Comparison of ENCODE assay signal across 1 cellular context in the genomic region with DNA sequence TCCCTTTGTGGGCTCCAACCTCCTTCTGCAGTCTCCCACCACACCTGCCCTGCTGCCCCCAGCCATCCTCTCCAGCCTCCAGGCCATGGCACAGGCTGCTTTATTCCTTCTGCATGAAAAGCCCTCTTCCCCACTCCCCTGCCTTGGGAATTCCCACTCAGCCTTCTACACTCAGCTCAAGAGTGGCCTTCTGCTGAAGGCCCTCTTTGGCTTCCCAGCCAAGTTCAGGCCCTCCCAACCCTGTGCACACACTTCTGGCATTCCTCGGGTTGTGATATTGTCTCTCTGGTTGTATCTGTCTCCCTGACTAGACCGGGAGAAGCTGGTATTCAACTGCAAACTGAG.
TF ChIP-seq lines count a peak whose summit lies in the region.

No MANE protein-coding gene starts in this region.

TF ChIP-seq in HepG2, 621 proteins besides CTCF, POLR2A, EP300 and RAD21 (continues in another document):
- TF ChIP-seq SAP130 (CRISPR knock-in tag; IDR thresholded peaks at IDR 0.05; ENCODE audit: low read depth) (peak; percentile 3; the same call in 1 of the 2 replicates), ZNF318 (CRISPR knock-in tag; IDR thresholded peaks at IDR 0.05) (no peak), ERF (CRISPR knock-in tag; IDR thresholded peaks at IDR 0.05) (no peak), SALL1 (CRISPR knock-in tag; IDR thresholded peaks at IDR 0.05) (peak; percentile 8; the same call in 1 of the 2 replicates), ZNF326 (CRISPR knock-in tag; IDR thresholded peaks at IDR 0.05; ENCODE audit: borderline replicate concordance) (no peak), ZNF687 (CRISPR knock-in tag; IDR thresholded peaks at IDR 0.05) (peak; percentile 68), FIP1L1 (IDR thresholded peaks at IDR 0.05; ENCODE audit: borderline replicate concordance, insufficient read depth, low read depth, low read length) (no peak), KDM6A (CRISPR knock-in tag; IDR thresholded peaks at IDR 0.05; ENCODE audit: low read depth) (no peak), REXO4 (CRISPR knock-in tag; IDR thresholded peaks at IDR 0.05; ENCODE audit: borderline replicate concordance) (no peak), ZNF18 (CRISPR knock-in tag; IDR thresholded peaks at IDR 0.05; ENCODE audit: insufficient replicate concordance) (no peak), JUN (CRISPR knock-in tag; IDR thresholded peaks at IDR 0.05) (no peak), ZNF589 (CRISPR knock-in tag; conservative IDR thresholded peaks at IDR 0.05) (no peak), TCF7L2 (IDR thresholded peaks at IDR 0.05; ENCODE audit: low read depth, low read length) (no peak), KMT2A (CRISPR knock-in tag; IDR thresholded peaks at IDR 0.05) (peak; percentile 52; the same call in 1 of the 2 replicates), ZFX (CRISPR knock-in tag; IDR thresholded peaks at IDR 0.05; ENCODE audit: low read depth) (peak; percentile 30; the same call in 1 of the 2 replicates), ZNF331 (CRISPR knock-in tag; IDR thresholded peaks at IDR 0.05) (0 out of 2 replicates have a peak, but pooled peaks have one; percentile 10), PPARG (CRISPR knock-in tag; conservative IDR thresholded peaks at IDR 0.05) (0 out of 2 replicates have a peak, but pooled peaks have one; percentile 0), U2AF1 (optimal IDR thresholded peaks at IDR 0.05; ENCODE audit: low read depth, low read length) (no peak)
- TF ChIP-seq, protein P1, sequence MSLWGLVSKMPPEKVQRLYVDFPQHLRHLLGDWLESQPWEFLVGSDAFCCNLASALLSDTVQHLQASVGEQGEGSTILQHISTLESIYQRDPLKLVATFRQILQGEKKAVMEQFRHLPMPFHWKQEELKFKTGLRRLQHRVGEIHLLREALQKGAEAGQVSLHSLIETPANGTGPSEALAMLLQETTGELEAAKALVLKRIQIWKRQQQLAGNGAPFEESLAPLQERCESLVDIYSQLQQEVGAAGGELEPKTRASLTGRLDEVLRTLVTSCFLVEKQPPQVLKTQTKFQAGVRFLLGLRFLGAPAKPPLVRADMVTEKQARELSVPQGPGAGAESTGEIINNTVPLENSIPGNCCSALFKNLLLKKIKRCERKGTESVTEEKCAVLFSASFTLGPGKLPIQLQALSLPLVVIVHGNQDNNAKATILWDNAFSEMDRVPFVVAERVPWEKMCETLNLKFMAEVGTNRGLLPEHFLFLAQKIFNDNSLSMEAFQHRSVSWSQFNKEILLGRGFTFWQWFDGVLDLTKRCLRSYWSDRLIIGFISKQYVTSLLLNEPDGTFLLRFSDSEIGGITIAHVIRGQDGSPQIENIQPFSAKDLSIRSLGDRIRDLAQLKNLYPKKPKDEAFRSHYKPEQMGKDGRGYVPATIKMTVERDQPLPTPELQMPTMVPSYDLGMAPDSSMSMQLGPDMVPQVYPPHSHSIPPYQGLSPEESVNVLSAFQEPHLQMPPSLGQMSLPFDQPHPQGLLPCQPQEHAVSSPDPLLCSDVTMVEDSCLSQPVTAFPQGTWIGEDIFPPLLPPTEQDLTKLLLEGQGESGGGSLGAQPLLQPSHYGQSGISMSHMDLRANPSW (CRISPR knock-in tag; IDR thresholded peaks at IDR 0.05; ENCODE audit: borderline replicate concordance): no peak
- TF ChIP-seq, protein P2, sequence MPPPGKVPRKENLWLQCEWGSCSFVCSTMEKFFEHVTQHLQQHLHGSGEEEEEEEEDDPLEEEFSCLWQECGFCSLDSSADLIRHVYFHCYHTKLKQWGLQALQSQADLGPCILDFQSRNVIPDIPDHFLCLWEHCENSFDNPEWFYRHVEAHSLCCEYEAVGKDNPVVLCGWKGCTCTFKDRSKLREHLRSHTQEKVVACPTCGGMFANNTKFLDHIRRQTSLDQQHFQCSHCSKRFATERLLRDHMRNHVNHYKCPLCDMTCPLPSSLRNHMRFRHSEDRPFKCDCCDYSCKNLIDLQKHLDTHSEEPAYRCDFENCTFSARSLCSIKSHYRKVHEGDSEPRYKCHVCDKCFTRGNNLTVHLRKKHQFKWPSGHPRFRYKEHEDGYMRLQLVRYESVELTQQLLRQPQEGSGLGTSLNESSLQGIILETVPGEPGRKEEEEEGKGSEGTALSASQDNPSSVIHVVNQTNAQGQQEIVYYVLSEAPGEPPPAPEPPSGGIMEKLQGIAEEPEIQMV (CRISPR knock-in tag; IDR thresholded peaks at IDR 0.05; ENCODE audit: low read depth): peak; percentile 31; the same call in 1 of the 2 replicates
- TF ChIP-seq, protein P3, sequence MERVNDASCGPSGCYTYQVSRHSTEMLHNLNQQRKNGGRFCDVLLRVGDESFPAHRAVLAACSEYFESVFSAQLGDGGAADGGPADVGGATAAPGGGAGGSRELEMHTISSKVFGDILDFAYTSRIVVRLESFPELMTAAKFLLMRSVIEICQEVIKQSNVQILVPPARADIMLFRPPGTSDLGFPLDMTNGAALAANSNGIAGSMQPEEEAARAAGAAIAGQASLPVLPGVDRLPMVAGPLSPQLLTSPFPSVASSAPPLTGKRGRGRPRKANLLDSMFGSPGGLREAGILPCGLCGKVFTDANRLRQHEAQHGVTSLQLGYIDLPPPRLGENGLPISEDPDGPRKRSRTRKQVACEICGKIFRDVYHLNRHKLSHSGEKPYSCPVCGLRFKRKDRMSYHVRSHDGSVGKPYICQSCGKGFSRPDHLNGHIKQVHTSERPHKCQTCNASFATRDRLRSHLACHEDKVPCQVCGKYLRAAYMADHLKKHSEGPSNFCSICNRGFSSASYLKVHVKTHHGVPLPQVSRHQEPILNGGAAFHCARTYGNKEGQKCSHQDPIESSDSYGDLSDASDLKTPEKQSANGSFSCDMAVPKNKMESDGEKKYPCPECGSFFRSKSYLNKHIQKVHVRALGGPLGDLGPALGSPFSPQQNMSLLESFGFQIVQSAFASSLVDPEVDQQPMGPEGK (CRISPR knock-in tag; IDR thresholded peaks at IDR 0.05): 0 out of 2 replicates have a peak, but pooled peaks have one; percentile 5
- TF ChIP-seq, protein P4, sequence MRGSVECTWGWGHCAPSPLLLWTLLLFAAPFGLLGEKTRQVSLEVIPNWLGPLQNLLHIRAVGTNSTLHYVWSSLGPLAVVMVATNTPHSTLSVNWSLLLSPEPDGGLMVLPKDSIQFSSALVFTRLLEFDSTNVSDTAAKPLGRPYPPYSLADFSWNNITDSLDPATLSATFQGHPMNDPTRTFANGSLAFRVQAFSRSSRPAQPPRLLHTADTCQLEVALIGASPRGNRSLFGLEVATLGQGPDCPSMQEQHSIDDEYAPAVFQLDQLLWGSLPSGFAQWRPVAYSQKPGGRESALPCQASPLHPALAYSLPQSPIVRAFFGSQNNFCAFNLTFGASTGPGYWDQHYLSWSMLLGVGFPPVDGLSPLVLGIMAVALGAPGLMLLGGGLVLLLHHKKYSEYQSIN (CRISPR knock-in tag; IDR thresholded peaks at IDR 0.05; ENCODE audit: borderline replicate concordance): no peak
- TF ChIP-seq, protein P5, sequence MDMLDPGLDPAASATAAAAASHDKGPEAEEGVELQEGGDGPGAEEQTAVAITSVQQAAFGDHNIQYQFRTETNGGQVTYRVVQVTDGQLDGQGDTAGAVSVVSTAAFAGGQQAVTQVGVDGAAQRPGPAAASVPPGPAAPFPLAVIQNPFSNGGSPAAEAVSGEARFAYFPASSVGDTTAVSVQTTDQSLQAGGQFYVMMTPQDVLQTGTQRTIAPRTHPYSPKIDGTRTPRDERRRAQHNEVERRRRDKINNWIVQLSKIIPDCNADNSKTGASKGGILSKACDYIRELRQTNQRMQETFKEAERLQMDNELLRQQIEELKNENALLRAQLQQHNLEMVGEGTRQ (IDR thresholded peaks at IDR 0.05; ENCODE audit: low read depth, low read length): no peak
- TF ChIP-seq, protein P5 (CRISPR knock-in tag; IDR thresholded peaks at IDR 0.05; ENCODE audit: borderline replicate concordance): no peak
